ENCODE assay signal across 24 cellular contexts in the genomic region with DNA sequence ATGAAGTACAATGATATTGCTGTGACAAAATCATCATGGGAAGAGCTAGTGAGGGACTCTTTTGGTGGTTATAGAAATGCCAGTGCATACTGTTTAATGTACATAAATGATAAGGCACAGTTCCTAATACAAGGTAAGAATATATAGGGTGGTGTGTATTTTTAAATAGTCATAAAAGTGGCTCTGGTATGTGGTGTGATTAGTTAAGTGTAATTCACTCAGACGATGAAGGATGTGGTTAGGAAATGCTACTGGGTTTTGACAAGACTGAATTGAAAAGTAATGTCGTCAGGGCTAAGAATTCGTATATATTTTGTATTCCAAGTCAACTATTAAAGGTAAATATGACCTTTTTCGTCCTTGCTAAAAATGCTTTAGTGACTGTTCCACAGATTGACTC.
"Had no signal": no experiment of that assay in that cellular context is flagged by ENCODE, and none has a peak within 500 bp of the region (broad histone marks: within the 10 kb centered on the region; RNA-seq: fewer than 3 reads in every experiment).

No MANE protein-coding gene starts in this region.

- H3K27me3 Mint-ChIP-seq: activated CD4-positive, alpha-beta T cell treated with anti-CD3 and anti-CD28 coated beads, Interleukin-2, amount 10 ng/mL, durations not matched to agents 24 days and 14 days; activated naive CD4-positive, alpha-beta T cell treated with anti-CD3 and anti-CD28 coated beads, Interleukin-2, amount 50 U/mL, for 24 hours; activated T-helper 17 cell treated with anti-CD3 and anti-CD28 coated beads, Interleukin-2, amount 50 U/mL, for 72 hours had no signal

- H3K27ac Mint-ChIP-seq: activated naive CD4-positive, alpha-beta T cell treated with anti-CD3 and anti-CD28 coated beads, Interleukin-2, amount 50 U/mL, for 24 hours; activated T-cell treated with anti-CD3 and anti-CD28 coated beads, Interleukin-2, amount 50 U/mL, for 72 hours; activated T-helper 17 cell treated with anti-CD3 and anti-CD28 coated beads, Interleukin-2, amount 50 U/mL, for 72 hours; T-helper 1 cell treated with Interleukin-12 subunit alpha and Interleukin-12 subunit beta and Interleukin-4 antibody, amounts not matched to agents 30 μg/mL and 1 μg/mL, for 36 hours; T-helper 2 cell treated with Interferon-gamma antibody and Interleukin-4, amounts not matched to agents 5 μg/mL and 100 μg/mL, for 36 hours had no signal

- ATAC-seq: activated T-cell treated with anti-CD3 and anti-CD28 coated beads, Interleukin-2, amount 50 U/mL, for 72 hours; activated T-helper 17 cell treated with anti-CD3 and anti-CD28 coated beads, Interleukin-2, amount 50 U/mL, for 72 hours; K562; Panc1 had no signal

- H3K9me3 Mint-ChIP-seq: activated CD4-positive, alpha-beta T cell treated with anti-CD3 and anti-CD28 coated beads, Interleukin-2, amount 10 ng/mL, durations not matched to agents 24 days and 14 days; activated naive CD4-positive, alpha-beta T cell treated with anti-CD3 and anti-CD28 coated beads, Interleukin-2, amount 50 U/mL, for 24 hours; activated T-cell treated with anti-CD3 and anti-CD28 coated beads, Interleukin-2, amount 50 U/mL, for 72 hours; activated T-helper 17 cell treated with anti-CD3 and anti-CD28 coated beads, Interleukin-2, amount 50 U/mL, for 72 hours; T-helper 1 cell treated with Interleukin-12 subunit alpha and Interleukin-12 subunit beta and Interleukin-4 antibody, amounts not matched to agents 30 μg/mL and 1 μg/mL, for 36 hours; T-helper 2 cell treated with Interferon-gamma antibody and Interleukin-4, amounts not matched to agents 5 μg/mL and 100 μg/mL, for 36 hours had no signal

- H3K4me3 Mint-ChIP-seq: activated CD4-positive, alpha-beta T cell treated with anti-CD3 and anti-CD28 coated beads, Interleukin-2, amount 10 ng/mL, durations not matched to agents 24 days and 14 days; activated naive CD4-positive, alpha-beta T cell treated with anti-CD3 and anti-CD28 coated beads, Interleukin-2, amount 50 U/mL, for 24 hours; activated T-cell treated with anti-CD3 and anti-CD28 coated beads, Interleukin-2, amount 50 U/mL, for 72 hours; activated T-helper 17 cell treated with anti-CD3 and anti-CD28 coated beads, Interleukin-2, amount 50 U/mL, for 72 hours; T-helper 1 cell treated with Interleukin-12 subunit alpha and Interleukin-12 subunit beta and Interleukin-4 antibody, amounts not matched to agents 30 μg/mL and 1 μg/mL, for 36 hours; T-helper 2 cell treated with Interferon-gamma antibody and Interleukin-4, amounts not matched to agents 5 μg/mL and 100 μg/mL, for 36 hours had no signal

- DNase-seq: activated CD4-positive, alpha-beta T cell treated with anti-CD3 and anti-CD28 coated beads, Interleukin-2, amount 10 ng/mL, durations not matched to agents 24 days and 14 days; activated CD4-positive, alpha-beta T cell treated with anti-CD3 and anti-CD28 coated beads, Interleukin-2, amount 50 U/mL, for 4 hours; activated effector memory CD4-positive, alpha-beta T cell treated with anti-CD3 and anti-CD28 coated beads, Interleukin-2, amount 50 U/mL, for 16 hours; activated naive CD4-positive, alpha-beta T cell; activated T-cell treated with anti-CD3 and anti-CD28 coated beads, Interleukin-2, amount 50 U/mL, for 1 hour; activated T-cell treated with anti-CD3 and anti-CD28 coated beads, Interleukin-2, amount 50 U/mL, for 72 hours; amniotic stem cell; aorta; NCI-H1092 treated with DMSO at 0.1 percent for 48 hours; NCI-H1417; NCI-H187 treated with DMSO at 0.1 percent for 48 hours; NCI-H2081; NCI-H2171 treated with DMSO at 0.1 percent for 48 hours; NCI-H226; NCI-H446 treated with DMSO at 0.1 percent for 48 hours; NCI-H524; SHP77 treated with DMSO at 0.1 percent for 48 hours; SK-N-SH had no signal

- H3K4me1 Mint-ChIP-seq: activated T-helper 17 cell treated with anti-CD3 and anti-CD28 coated beads, Interleukin-2, amount 50 U/mL, for 72 hours had no signal
